ENCODE assay signal across 1 cellular context in the genomic region with DNA sequence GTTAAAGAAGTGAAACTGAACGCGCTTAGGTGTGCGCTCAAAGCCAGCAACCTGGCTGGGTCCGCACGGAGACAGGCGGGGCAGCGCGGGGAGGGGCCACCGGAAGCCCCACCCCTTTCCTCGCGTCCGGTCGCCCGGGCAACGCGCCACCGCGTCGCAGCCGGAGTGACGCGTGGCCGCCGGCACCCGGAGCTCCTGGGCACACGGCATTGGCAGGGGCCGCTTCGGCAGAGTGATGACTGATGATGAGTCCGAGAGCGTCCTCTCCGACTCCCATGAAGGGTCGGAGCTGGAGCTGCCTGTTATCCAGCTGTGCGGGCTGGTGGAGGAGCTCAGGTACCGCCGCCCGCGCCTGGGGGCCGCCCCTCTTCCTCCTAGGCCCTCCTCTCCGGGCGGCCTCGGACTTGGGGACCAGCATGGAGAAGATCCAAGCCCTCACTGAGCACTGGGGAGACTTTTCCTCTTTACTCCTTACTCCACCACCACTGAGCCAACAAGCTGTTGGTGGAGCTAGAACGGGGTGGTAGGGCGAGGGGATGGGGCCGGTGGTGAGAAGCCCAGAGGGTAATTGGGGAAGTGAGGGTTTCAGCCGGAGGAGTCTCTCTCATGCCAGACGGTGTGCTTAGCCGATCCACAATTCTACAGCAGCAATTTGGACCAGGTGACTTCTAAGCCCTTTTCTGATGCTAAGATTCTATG.
TF ChIP-seq lines count a peak whose summit lies in the region.

No MANE protein-coding gene starts in this region.

TF ChIP-seq in HepG2, 621 proteins besides CTCF, POLR2A, EP300 and RAD21 (continued from another document and continues in another):
- TF ChIP-seq, protein P1, sequence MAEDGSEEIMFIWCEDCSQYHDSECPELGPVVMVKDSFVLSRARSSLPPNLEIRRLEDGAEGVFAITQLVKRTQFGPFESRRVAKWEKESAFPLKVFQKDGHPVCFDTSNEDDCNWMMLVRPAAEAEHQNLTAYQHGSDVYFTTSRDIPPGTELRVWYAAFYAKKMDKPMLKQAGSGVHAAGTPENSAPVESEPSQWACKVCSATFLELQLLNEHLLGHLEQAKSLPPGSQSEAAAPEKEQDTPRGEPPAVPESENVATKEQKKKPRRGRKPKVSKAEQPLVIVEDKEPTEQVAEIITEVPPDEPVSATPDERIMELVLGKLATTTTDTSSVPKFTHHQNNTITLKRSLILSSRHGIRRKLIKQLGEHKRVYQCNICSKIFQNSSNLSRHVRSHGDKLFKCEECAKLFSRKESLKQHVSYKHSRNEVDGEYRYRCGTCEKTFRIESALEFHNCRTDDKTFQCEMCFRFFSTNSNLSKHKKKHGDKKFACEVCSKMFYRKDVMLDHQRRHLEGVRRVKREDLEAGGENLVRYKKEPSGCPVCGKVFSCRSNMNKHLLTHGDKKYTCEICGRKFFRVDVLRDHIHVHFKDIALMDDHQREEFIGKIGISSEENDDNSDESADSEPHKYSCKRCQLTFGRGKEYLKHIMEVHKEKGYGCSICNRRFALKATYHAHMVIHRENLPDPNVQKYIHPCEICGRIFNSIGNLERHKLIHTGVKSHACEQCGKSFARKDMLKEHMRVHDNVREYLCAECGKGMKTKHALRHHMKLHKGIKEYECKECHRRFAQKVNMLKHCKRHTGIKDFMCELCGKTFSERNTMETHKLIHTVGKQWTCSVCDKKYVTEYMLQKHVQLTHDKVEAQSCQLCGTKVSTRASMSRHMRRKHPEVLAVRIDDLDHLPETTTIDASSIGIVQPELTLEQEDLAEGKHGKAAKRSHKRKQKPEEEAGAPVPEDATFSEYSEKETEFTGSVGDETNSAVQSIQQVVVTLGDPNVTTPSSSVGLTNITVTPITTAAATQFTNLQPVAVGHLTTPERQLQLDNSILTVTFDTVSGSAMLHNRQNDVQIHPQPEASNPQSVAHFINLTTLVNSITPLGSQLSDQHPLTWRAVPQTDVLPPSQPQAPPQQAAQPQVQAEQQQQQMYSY (CRISPR knock-in tag; IDR thresholded peaks at IDR 0.05): no peak
- TF ChIP-seq TOE1 (CRISPR knock-in tag; IDR thresholded peaks at IDR 0.05) (no peak), ZNF543 (CRISPR knock-in tag; IDR thresholded peaks at IDR 0.05) (no peak), TSC22D2 (CRISPR knock-in tag; IDR thresholded peaks at IDR 0.05; ENCODE audit: borderline replicate concordance) (peak; percentile 39; the same call in 1 of the 2 replicates), ZZZ3 (CRISPR knock-in tag; IDR thresholded peaks at IDR 0.05; ENCODE audit: borderline replicate concordance) (no peak), ZKSCAN5 (CRISPR knock-in tag; IDR thresholded peaks at IDR 0.05) (no peak), RFX3 (CRISPR knock-in tag; IDR thresholded peaks at IDR 0.05) (peak; percentile 99), ZNF282 (IDR thresholded peaks at IDR 0.05; ENCODE audit: partially characterized antibody) (no peak), RFX1 (IDR thresholded peaks at IDR 0.05) (peak; percentile 99), GABPB1 (CRISPR knock-in tag; IDR thresholded peaks at IDR 0.05) (peak; percentile 95), RBM22 (optimal IDR thresholded peaks at IDR 0.05; ENCODE audit: low read length) (peak; percentile 95), SSRP1 (CRISPR knock-in tag; IDR thresholded peaks at IDR 0.05) (no peak), ZSCAN29 (CRISPR knock-in tag; conservative IDR thresholded peaks at IDR 0.05) (no peak), KAT7 (CRISPR knock-in tag; IDR thresholded peaks at IDR 0.05; ENCODE audit: borderline replicate concordance) (no peak), ZFP36L2 (CRISPR knock-in tag; IDR thresholded peaks at IDR 0.05) (no peak), CC2D1A (CRISPR knock-in tag; IDR thresholded peaks at IDR 0.05) (no peak), LCORL (IDR thresholded peaks at IDR 0.05) (no peak), LCORL (CRISPR knock-in tag; IDR thresholded peaks at IDR 0.05) (no peak), ZBTB7B (CRISPR knock-in tag; IDR thresholded peaks at IDR 0.05) (no peak), KAT8 (CRISPR knock-in tag; IDR thresholded peaks at IDR 0.05) (peak; percentile 88), MEIS2 (CRISPR knock-in tag; IDR thresholded peaks at IDR 0.05) (no peak), SRSF1 (optimal IDR thresholded peaks at IDR 0.05; ENCODE audit: low read depth, low read length) (no peak), POGZ (CRISPR knock-in tag; IDR thresholded peaks at IDR 0.05) (no peak), GFI1 (CRISPR knock-in tag; IDR thresholded peaks at IDR 0.05; ENCODE audit: borderline replicate concordance) (no peak), ASH2L (IDR thresholded peaks at IDR 0.05; ENCODE audit: insufficient read length, low read depth, low read length) (peak; percentile 27), NCOA5 (CRISPR knock-in tag; IDR thresholded peaks at IDR 0.05) (no peak), ZBTB42 (CRISPR knock-in tag; IDR thresholded peaks at IDR 0.05) (no peak), ZBTB21 (CRISPR knock-in tag; IDR thresholded peaks at IDR 0.05) (no peak), HOXA5 (CRISPR knock-in tag; IDR thresholded peaks at IDR 0.05) (no peak), NFKB2 (CRISPR knock-in tag; IDR thresholded peaks at IDR 0.05; ENCODE audit: borderline replicate concordance) (peak; percentile 49; the same call in 1 of the 2 replicates), ZNF460 (CRISPR knock-in tag; IDR thresholded peaks at IDR 0.05; ENCODE audit: borderline replicate concordance) (no peak), STAT5B (CRISPR knock-in tag; IDR thresholded peaks at IDR 0.05) (no peak)
- TF ChIP-seq, protein P2, sequence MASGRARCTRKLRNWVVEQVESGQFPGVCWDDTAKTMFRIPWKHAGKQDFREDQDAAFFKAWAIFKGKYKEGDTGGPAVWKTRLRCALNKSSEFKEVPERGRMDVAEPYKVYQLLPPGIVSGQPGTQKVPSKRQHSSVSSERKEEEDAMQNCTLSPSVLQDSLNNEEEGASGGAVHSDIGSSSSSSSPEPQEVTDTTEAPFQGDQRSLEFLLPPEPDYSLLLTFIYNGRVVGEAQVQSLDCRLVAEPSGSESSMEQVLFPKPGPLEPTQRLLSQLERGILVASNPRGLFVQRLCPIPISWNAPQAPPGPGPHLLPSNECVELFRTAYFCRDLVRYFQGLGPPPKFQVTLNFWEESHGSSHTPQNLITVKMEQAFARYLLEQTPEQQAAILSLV (CRISPR knock-in tag; IDR thresholded peaks at IDR 0.05; ENCODE audit: borderline replicate concordance): peak; percentile 33; the same call in 1 of the 2 replicates
- TF ChIP-seq, protein P3, sequence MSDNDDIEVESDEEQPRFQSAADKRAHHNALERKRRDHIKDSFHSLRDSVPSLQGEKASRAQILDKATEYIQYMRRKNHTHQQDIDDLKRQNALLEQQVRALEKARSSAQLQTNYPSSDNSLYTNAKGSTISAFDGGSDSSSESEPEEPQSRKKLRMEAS (IDR thresholded peaks at IDR 0.05): peak; percentile 72; the same call in 1 of the 2 replicates
- TF ChIP-seq, protein P4, sequence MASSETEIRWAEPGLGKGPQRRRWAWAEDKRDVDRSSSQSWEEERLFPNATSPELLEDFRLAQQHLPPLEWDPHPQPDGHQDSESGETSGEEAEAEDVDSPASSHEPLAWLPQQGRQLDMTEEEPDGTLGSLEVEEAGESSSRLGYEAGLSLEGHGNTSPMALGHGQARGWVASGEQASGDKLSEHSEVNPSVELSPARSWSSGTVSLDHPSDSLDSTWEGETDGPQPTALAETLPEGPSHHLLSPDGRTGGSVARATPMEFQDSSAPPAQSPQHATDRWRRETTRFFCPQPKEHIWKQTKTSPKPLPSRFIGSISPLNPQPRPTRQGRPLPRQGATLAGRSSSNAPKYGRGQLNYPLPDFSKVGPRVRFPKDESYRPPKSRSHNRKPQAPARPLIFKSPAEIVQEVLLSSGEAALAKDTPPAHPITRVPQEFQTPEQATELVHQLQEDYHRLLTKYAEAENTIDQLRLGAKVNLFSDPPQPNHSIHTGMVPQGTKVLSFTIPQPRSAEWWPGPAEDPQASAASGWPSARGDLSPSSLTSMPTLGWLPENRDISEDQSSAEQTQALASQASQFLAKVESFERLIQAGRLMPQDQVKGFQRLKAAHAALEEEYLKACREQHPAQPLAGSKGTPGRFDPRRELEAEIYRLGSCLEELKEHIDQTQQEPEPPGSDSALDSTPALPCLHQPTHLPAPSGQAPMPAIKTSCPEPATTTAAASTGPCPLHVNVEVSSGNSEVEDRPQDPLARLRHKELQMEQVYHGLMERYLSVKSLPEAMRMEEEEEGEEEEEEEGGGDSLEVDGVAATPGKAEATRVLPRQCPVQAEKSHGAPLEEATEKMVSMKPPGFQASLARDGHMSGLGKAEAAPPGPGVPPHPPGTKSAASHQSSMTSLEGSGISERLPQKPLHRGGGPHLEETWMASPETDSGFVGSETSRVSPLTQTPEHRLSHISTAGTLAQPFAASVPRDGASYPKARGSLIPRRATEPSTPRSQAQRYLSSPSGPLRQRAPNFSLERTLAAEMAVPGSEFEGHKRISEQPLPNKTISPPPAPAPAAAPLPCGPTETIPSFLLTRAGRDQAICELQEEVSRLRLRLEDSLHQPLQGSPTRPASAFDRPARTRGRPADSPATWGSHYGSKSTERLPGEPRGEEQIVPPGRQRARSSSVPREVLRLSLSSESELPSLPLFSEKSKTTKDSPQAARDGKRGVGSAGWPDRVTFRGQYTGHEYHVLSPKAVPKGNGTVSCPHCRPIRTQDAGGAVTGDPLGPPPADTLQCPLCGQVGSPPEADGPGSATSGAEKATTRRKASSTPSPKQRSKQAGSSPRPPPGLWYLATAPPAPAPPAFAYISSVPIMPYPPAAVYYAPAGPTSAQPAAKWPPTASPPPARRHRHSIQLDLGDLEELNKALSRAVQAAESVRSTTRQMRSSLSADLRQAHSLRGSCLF (CRISPR knock-in tag; IDR thresholded peaks at IDR 0.05; ENCODE audit: borderline replicate concordance): no peak
- TF ChIP-seq, protein P5, sequence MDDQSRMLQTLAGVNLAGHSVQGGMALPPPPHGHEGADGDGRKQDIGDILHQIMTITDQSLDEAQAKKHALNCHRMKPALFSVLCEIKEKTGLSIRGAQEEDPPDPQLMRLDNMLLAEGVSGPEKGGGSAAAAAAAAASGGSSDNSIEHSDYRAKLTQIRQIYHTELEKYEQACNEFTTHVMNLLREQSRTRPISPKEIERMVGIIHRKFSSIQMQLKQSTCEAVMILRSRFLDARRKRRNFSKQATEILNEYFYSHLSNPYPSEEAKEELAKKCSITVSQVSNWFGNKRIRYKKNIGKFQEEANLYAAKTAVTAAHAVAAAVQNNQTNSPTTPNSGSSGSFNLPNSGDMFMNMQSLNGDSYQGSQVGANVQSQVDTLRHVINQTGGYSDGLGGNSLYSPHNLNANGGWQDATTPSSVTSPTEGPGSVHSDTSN (CRISPR knock-in tag; IDR thresholded peaks at IDR 0.05; ENCODE audit: borderline replicate concordance): no peak
- TF ChIP-seq, protein P6, sequence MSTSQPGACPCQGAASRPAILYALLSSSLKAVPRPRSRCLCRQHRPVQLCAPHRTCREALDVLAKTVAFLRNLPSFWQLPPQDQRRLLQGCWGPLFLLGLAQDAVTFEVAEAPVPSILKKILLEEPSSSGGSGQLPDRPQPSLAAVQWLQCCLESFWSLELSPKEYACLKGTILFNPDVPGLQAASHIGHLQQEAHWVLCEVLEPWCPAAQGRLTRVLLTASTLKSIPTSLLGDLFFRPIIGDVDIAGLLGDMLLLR (CRISPR knock-in tag; IDR thresholded peaks at IDR 0.05): no peak; the same call in 1 of the 2 replicates
- TF ChIP-seq, protein P7, sequence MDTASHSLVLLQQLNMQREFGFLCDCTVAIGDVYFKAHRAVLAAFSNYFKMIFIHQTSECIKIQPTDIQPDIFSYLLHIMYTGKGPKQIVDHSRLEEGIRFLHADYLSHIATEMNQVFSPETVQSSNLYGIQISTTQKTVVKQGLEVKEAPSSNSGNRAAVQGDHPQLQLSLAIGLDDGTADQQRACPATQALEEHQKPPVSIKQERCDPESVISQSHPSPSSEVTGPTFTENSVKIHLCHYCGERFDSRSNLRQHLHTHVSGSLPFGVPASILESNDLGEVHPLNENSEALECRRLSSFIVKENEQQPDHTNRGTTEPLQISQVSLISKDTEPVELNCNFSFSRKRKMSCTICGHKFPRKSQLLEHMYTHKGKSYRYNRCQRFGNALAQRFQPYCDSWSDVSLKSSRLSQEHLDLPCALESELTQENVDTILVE (CRISPR knock-in tag; IDR thresholded peaks at IDR 0.05): no peak
- TF ChIP-seq, protein P8, sequence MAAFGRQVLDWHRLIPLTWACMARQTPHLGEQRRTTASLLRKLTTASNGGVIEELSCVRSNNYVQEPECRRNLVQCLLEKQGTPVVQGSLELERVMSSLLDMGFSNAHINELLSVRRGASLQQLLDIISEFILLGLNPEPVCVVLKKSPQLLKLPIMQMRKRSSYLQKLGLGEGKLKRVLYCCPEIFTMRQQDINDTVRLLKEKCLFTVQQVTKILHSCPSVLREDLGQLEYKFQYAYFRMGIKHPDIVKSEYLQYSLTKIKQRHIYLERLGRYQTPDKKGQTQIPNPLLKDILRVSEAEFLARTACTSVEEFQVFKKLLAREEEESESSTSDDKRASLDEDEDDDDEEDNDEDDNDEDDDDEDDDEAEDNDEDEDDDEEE (CRISPR knock-in tag; IDR thresholded peaks at IDR 0.05): no peak
- TF ChIP-seq, protein P9, sequence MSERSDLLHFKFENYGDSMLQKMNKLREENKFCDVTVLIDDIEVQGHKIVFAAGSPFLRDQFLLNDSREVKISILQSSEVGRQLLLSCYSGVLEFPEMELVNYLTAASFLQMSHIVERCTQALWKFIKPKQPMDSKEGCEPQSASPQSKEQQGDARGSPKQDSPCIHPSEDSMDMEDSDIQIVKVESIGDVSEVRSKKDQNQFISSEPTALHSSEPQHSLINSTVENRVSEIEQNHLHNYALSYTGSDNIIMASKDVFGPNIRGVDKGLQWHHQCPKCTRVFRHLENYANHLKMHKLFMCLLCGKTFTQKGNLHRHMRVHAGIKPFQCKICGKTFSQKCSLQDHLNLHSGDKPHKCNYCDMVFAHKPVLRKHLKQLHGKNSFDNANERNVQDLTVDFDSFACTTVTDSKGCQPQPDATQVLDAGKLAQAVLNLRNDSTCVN (CRISPR knock-in tag; IDR thresholded peaks at IDR 0.05; ENCODE audit: borderline replicate concordance): peak; percentile 56; the same call in 1 of the 2 replicates
- TF ChIP-seq, protein P10, sequence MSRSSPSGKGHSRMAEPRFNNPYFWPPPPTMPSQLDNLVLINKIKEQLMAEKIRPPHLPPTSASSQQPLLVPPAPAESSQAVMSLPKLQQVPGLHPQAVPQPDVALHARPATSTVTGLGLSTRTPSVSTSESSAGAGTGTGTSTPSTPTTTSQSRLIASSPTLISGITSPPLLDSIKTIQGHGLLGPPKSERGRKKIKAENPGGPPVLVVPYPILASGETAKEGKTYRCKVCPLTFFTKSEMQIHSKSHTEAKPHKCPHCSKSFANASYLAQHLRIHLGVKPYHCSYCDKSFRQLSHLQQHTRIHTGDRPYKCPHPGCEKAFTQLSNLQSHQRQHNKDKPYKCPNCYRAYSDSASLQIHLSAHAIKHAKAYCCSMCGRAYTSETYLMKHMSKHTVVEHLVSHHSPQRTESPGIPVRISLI (CRISPR knock-in tag; IDR thresholded peaks at IDR 0.05; ENCODE audit: borderline replicate concordance): 0 out of 2 replicates have a peak, but pooled peaks have one; percentile 21
- TF ChIP-seq, protein P11, sequence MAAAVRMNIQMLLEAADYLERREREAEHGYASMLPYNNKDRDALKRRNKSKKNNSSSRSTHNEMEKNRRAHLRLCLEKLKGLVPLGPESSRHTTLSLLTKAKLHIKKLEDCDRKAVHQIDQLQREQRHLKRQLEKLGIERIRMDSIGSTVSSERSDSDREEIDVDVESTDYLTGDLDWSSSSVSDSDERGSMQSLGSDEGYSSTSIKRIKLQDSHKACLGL (CRISPR knock-in tag; IDR thresholded peaks at IDR 0.05): peak; percentile 79; the same call in 1 of the 2 replicates
